Comparison of ENCODE assay signal across 19 cellular contexts in genomic region chr4:7025040-7025602, GRCh38.
"Had no signal": no experiment of that assay in that cellular context is flagged by ENCODE, and none has a peak within 500 bp of the region (broad histone marks: within the 10 kb centered on the region; RNA-seq: fewer than 3 reads in every experiment).

No MANE protein-coding gene starts in this region.

- H3K27me3 ChIP-seq: esophagus squamous epithelium, left lung, sigmoid colon, stomach, transverse colon had no signal

- H3K4me1 Mint-ChIP-seq: immature natural killer cell had no signal

- H3K9ac ChIP-seq: parathyroid adenoma had no signal

- H3K4me3 Mint-ChIP-seq: dendritic cell treated with granulocyte-macrophage colony-stimulating factor and Interleukin-4, amounts not matched to agents 40 ng/mL and 50 ng/mL, for 4 days; effector memory CD8-positive, alpha-beta T cell; immature natural killer cell; naive thymus-derived CD4-positive, alpha-beta T cell had no signal

- H3K4me1 ChIP-seq: esophagus squamous epithelium, left lung, parathyroid adenoma, psoas muscle, sigmoid colon, stomach, transverse colon had no signal

- H3K27ac ChIP-seq: esophagus squamous epithelium, left lung, parathyroid adenoma, psoas muscle, sigmoid colon, skin epidermis, stomach, thoracic aorta, transverse colon had no signal

- H2AFZ ChIP-seq: parathyroid adenoma had no signal

- DNase-seq: cerebellar nuclear complex; effector memory CD8-positive, alpha-beta T cell; esophagus squamous epithelium; foreskin fibroblast; immature natural killer cell; left lung; mesendoderm; naive thymus-derived CD4-positive, alpha-beta T cell; sigmoid colon; stimulated activated CD4-positive, alpha-beta T cell treated with anti-CD3 and anti-CD28 coated beads, Interleukin-12 subunit alpha, Interleukin-12 subunit beta, amount 100 ng/mL, for 4 hours; stimulated activated naive CD4-positive, alpha-beta T cell; stomach; substantia nigra; transverse colon had no signal

- H3K9me3 Mint-ChIP-seq: dendritic cell treated with granulocyte-macrophage colony-stimulating factor and Interleukin-4, amounts not matched to agents 40 ng/mL and 50 ng/mL, for 4 days; effector memory CD8-positive, alpha-beta T cell; immature natural killer cell; naive thymus-derived CD4-positive, alpha-beta T cell had no signal

- H3K27ac Mint-ChIP-seq: dendritic cell treated with granulocyte-macrophage colony-stimulating factor and Interleukin-4, amounts not matched to agents 40 ng/mL and 50 ng/mL, for 4 days; effector memory CD8-positive, alpha-beta T cell; immature natural killer cell had no signal

- H3K79me2 ChIP-seq: parathyroid adenoma had no signal

- H3K27me3 Mint-ChIP-seq: dendritic cell treated with granulocyte-macrophage colony-stimulating factor and Interleukin-4, amounts not matched to agents 40 ng/mL and 50 ng/mL, for 4 days; effector memory CD8-positive, alpha-beta T cell; naive thymus-derived CD4-positive, alpha-beta T cell had no signal

- H3K4me3 ChIP-seq: esophagus squamous epithelium, left lung, psoas muscle, sigmoid colon, skin epidermis, stomach, thoracic aorta, transverse colon had no signal

- ATAC-seq: effector memory CD8-positive, alpha-beta T cell; left lung; naive thymus-derived CD4-positive, alpha-beta T cell had no signal

- H3K9me3 ChIP-seq: esophagus squamous epithelium, left lung, psoas muscle, sigmoid colon, stomach, thoracic aorta, transverse colon had no signal
